In genomic region chr10:29517352-29517923, GRCh38 we compare ENCODE assay signal across 8 cellular contexts.
DNase-seq lines count a peak whose midpoint lies in the region; ATAC-seq, FAIRE-seq and TF ChIP-seq lines count a peak whose summit lies in the region.

No MANE protein-coding gene starts in this region.

- no peaks in the 10 kb centered on the region for H3K79me2 ChIP-seq in DOHH2 (ENCODE audit: control insufficient read depth, low read length)
- H3K79me2 ChIP-seq in GM12878 (ENCODE audit: control insufficient read depth, insufficient read depth, low read length), result no peaks in the 10 kb centered on the region

- H3K4me3 ChIP-seq in DOHH2 (ENCODE audit: low read length) (no peak overlapping the region), GM12878 (no peak overlapping the region)

- peak; percentile 72 for ATAC-seq in GM12878
- ATAC-seq in left colon, result peak; percentile 44
- no peak for ATAC-seq in GM18870 (IDR thresholded peaks at IDR 0.05; ENCODE audit: unreplicated experiment)
- ATAC-seq in HG03025 (IDR thresholded peaks at IDR 0.05; ENCODE audit: low FRiP score, unreplicated experiment), result no peak
- ATAC-seq in HG03457 (IDR thresholded peaks at IDR 0.05; ENCODE audit: unreplicated experiment), result no peak

- SMC1A ChIA-PET in GM12878 (lab: Charles Lee; ENCODE audit: uncharacterized antibody, unreplicated experiment), result interaction anchor here (0.6 kb wide), 1 partner anchor 70 kb away, joined by 3 read pairs; no protein-coding TSS in a partner anchor

- POLR2A ChIA-PET in GM12878 (lab: Charles Lee), result no interaction called here

- TF ChIP-seq CTCF in DOHH2 (IDR thresholded peaks at IDR 0.05; ENCODE audit: low read depth, low read length, poor library complexity, severe bottlenecking) (peak; percentile 71), GM12878 (IDR thresholded peaks at IDR 0.05 in 2 of 3, conservative IDR thresholded peaks at IDR 0.05 in 1 of 3; ENCODE audit: control insufficient read depth in 2 of 3, extremely low read depth in 1 of 3, insufficient read depth in 1 of 3, low read depth in 3 of 3, low read length in 3 of 3) (peak; percentile 37 to 55 (median 53); a peak in 5 of 6 replicates)

- DNase-seq in KBM-7 (peak; percentile 38), GM12878 (ENCODE audit: low read depth, low spot score) (no peak), left colon (peak in 1 of 2 donors; percentile 43), COLO668 (lab: John Stamatoyannopoulos, UW; ENCODE audit: unreplicated experiment) (no peak)

- no peak for TF ChIP-seq POLR2A in GM12878 (IDR thresholded peaks at IDR 0.05; ENCODE audit: low read depth, low read length)

- H3K27me3 ChIP-seq in DOHH2 (ENCODE audit: control insufficient read depth, low read length), result no peaks in the 10 kb centered on the region
- no peaks in the 10 kb centered on the region for H3K27me3 ChIP-seq in GM12878 (replicated peaks in 1 of 2; ENCODE audit: control insufficient read depth in 2 of 2, insufficient read depth in 2 of 2, low read length in 1 of 2)

- FAIRE-seq in GM12878 (lab: Jason Lieb, UNC), result no peak

- H3K9me3 ChIP-seq in DOHH2 (ENCODE audit: control insufficient read depth, insufficient read depth, low read length) (no peaks in the 10 kb centered on the region), GM12878 (replicated peaks; ENCODE audit: control insufficient read depth, insufficient read depth, low read length) (no peaks in the 10 kb centered on the region)

- no peak for TF ChIP-seq EP300 in GM12878 (IDR thresholded peaks at IDR 0.05; ENCODE audit: borderline replicate concordance in 1 of 2, control insufficient read depth in 1 of 2, low read depth in 2 of 2, low read length in 2 of 2)

- no peak for TF ChIP-seq RAD21 in GM12878 (IDR thresholded peaks at IDR 0.05; ENCODE audit: insufficient read depth, low read depth, low read length)

- H4K20me1 ChIP-seq in DOHH2 (ENCODE audit: control insufficient read depth, insufficient read depth, low read depth, low read length), result no peaks in the 10 kb centered on the region
- H4K20me1 ChIP-seq in GM12878 (ENCODE audit: control insufficient read depth, insufficient read depth), result no peaks in the 10 kb centered on the region

- H3K27ac ChIP-seq in DOHH2 (ENCODE audit: low read depth, low read length), result no peak overlapping the region
- H3K27ac ChIP-seq in GM12878 (ENCODE audit: control insufficient read depth, insufficient read depth), result no peak overlapping the region

- in situ Hi-C loops in KBM-7 (cut with MboI; ENCODE audit: low pct_unique_long_range_greater_than_20kb, low sequenced_read_pairs), result no loop called here
- in situ Hi-C loops in GM12878 (cut with MboI), result no loop called here

- intact Hi-C loops in GM12878 (cut with micrococcal nuclease; ENCODE audit: unreplicated experiment), result no loop called here
- intact Hi-C loops in left colon (cut with DNase I, micrococcal nuclease), result no loop called here

- H3K4me1 ChIP-seq in DOHH2 (ENCODE audit: control insufficient read depth, low read length), result no peaks in the 10 kb centered on the region
- H3K4me1 ChIP-seq in GM12878 (ENCODE audit: control insufficient read depth, insufficient read depth, low read length), result no peaks in the 10 kb centered on the region

- no peak overlapping the region for H3K9ac ChIP-seq in GM12878 (ENCODE audit: control insufficient read depth, insufficient read depth, low read length)

- no peaks in the 10 kb centered on the region for H3K9me2 ChIP-seq in DOHH2 (replicated peaks; ENCODE audit: control insufficient read depth, low read length)

- no peaks in the 10 kb centered on the region for H3K36me3 ChIP-seq in DOHH2 (ENCODE audit: control insufficient read depth, low read length)
- no peaks in the 10 kb centered on the region for H3K36me3 ChIP-seq in GM12878 (ENCODE audit: control insufficient read depth in 2 of 2, insufficient read depth in 2 of 2, low read length in 1 of 2)

- WGBS in GM12878 (ENCODE audit: insufficient coverage, insufficient replicate concordance, low lambda C conversion rate, missing lambda C conversion rate), result 47% methylated on average over 8 of the region's 8 CpGs

- BruUV-seq in GM12878 (replicated peaks; lab: Mats Ljungman, UMichigan), result no TSS peak

- CTCF ChIA-PET in GM12878 (lab: Yijun Ruan, JAX), result interaction anchor here (0.7 to 2.7 kb wide), 13 partner anchors 8 to 218 kb away, joined by 3 to 9 read pairs (median 3); no protein-coding TSS in a partner anchor

- no peak overlapping the region for H3K4me2 ChIP-seq in DOHH2 (ENCODE audit: low read length)
- no peak overlapping the region for H3K4me2 ChIP-seq in GM12878 (ENCODE audit: control insufficient read depth, insufficient read depth)

- H3F3A ChIP-seq in DOHH2 (ENCODE audit: control insufficient read depth, insufficient read depth), result no peaks in the 10 kb centered on the region

- RAD21 ChIA-PET in GM12878 (lab: Charles Lee; ENCODE audit: unreplicated experiment), result no interaction called here

- H2AFZ ChIP-seq in GM12878 (ENCODE audit: control insufficient read depth, low read depth, low read length), result no peak overlapping the region

TF ChIP-seq in GM12878, 131 proteins besides CTCF, POLR2A, EP300 and RAD21:
- TF ChIP-seq ELK1 (IDR thresholded peaks at IDR 0.05; ENCODE audit: low read depth, low read length) (no peak), PKNOX1 (IDR thresholded peaks at IDR 0.05) (no peak), NR2F1 (conservative IDR thresholded peaks at IDR 0.05) (no peak), ATF2 (IDR thresholded peaks at IDR 0.05; ENCODE audit: low read length) (no peak), ZNF274 (IDR thresholded peaks at IDR 0.05; ENCODE audit: insufficient read depth, insufficient read length) (no peak), ZSCAN29 (IDR thresholded peaks at IDR 0.05) (no peak), WRNIP1 (IDR thresholded peaks at IDR 0.05; ENCODE audit: borderline replicate concordance, low read depth, low read length) (no peak)

Comparison
In these comparisons a context has a peak if more than half of its experiments do, and no peak if none do; other contexts are left out.
1. ATAC-seq: peak in GM12878 (single experiment) and left colon (single experiment); none in GM18870 (single experiment), HG03025 (single experiment) and HG03457 (single experiment).